ENCODE assay signal across 9 cellular contexts in the genomic region with DNA sequence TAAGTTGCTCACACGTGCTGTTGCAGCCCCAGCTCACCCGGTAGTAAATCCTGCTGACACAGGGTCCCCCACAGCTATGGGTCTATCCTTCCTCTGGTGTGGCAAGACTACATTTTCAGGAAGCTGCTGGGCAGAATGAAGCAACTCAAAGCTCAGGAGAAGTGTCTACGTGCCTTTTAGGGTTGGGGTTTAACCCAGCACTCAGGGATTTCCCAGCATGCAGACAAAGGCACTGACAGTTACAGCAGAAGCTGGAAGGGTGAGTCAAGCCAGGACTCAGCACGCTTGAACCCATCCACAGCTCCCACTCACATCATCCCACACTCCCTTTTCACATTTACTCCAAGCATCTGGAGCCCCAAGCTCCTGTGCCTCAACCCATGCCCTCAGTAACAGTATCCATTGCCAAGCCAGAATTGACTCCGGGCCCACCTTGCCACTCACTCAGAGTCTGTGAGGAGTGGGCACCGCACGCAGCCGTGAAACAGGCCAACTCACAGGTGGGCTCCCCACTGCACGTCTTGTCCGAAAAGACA. TPM values are rescaled to one million over a fixed set of nuclear protein-coding genes. Genes with fewer than 3 reads are reported as not detected.
DNase-seq lines count a peak whose midpoint lies in the region; ATAC-seq and TF ChIP-seq lines count a peak whose summit lies in the region.
"Had no signal": no experiment of that assay in that cellular context is flagged by ENCODE, and none has a peak within 500 bp of the region (broad histone marks: within the 10 kb centered on the region; RNA-seq: fewer than 3 reads in every experiment).

No MANE protein-coding gene starts in this region.

- intact Hi-C loops in activated CD8-positive, alpha-beta T cell treated with anti-CD3 and anti-CD28 coated beads for 36 hours (cut with micrococcal nuclease): loop anchor here (5.0 kb wide), 1 partner anchor 46 kb away; no protein-coding TSS in a partner anchor

- peaks cover 2% of the 10 kb centered on the region for H3K27me3 Mint-ChIP-seq in activated CD8-positive, alpha-beta memory T cell treated with anti-CD3 and anti-CD28 coated beads, Interleukin-2, amount 10 ng/mL, durations not matched to agents 7 days and 5 days
- H3K27me3 Mint-ChIP-seq in activated CD8-positive, alpha-beta T cell treated with anti-CD3 and anti-CD28 coated beads for 36 hours: no peaks in the 10 kb centered on the region
- H3K27me3 Mint-ChIP-seq in stimulated activated naive CD8-positive, alpha-beta T cell treated with anti-CD3 and anti-CD28 coated beads, Interleukin-15, amount 100 ng/mL, for 72 hours: no peaks in the 10 kb centered on the region

- H3K4me3 Mint-ChIP-seq in activated CD8-positive, alpha-beta memory T cell treated with anti-CD3 and anti-CD28 coated beads, Interleukin-2, amount 10 ng/mL, durations not matched to agents 7 days and 5 days: no peak overlapping the region
- H3K4me3 Mint-ChIP-seq in activated CD8-positive, alpha-beta T cell treated with anti-CD3 and anti-CD28 coated beads for 36 hours: peak overlapping the region; percentile 53
- H3K4me3 Mint-ChIP-seq in stimulated activated naive CD8-positive, alpha-beta T cell treated with anti-CD3 and anti-CD28 coated beads, Interleukin-15, amount 100 ng/mL, for 72 hours: peak overlapping the region; percentile 39 to 57
- H3K4me3 Mint-ChIP-seq: nephron progenitor cell had no signal

- H3K4me1 Mint-ChIP-seq in activated CD8-positive, alpha-beta memory T cell treated with anti-CD3 and anti-CD28 coated beads, Interleukin-2, amount 10 ng/mL, durations not matched to agents 7 days and 5 days: peaks cover 35% of the 10 kb centered on the region
- H3K4me1 Mint-ChIP-seq in activated CD8-positive, alpha-beta T cell treated with anti-CD3 and anti-CD28 coated beads for 36 hours (ENCODE audit: low read depth): peaks cover 58% of the 10 kb centered on the region
- peaks cover 72% of the 10 kb centered on the region for H3K4me1 Mint-ChIP-seq in stimulated activated naive CD8-positive, alpha-beta T cell treated with anti-CD3 and anti-CD28 coated beads, Interleukin-15, amount 100 ng/mL, for 72 hours

- CTCF ChIA-PET in activated CD8-positive, alpha-beta memory T cell treated with anti-CD3 and anti-CD28 coated beads, Interleukin-2, amount 10 ng/mL, durations not matched to agents 7 days and 5 days (lab: Charles Lee): interaction anchor here (0.7 to 4.0 kb wide), 9 partner anchors 12 to 111 kb away, joined by 3 to 13 read pairs (median 5); no protein-coding TSS in a partner anchor
- CTCF ChIA-PET in activated CD8-positive, alpha-beta T cell treated with anti-CD3 and anti-CD28 coated beads for 36 hours (lab: Charles Lee): interaction anchor here (0.8 to 2.4 kb wide), 6 partner anchors 11 to 56 kb away, joined by 3 to 10 read pairs (median 6); no protein-coding TSS in a partner anchor

- no peak for TF ChIP-seq CTCF in activated CD8-positive, alpha-beta T cell treated with anti-CD3 and anti-CD28 coated beads for 36 hours (IDR thresholded peaks at IDR 0.05)

- DNase-seq in activated CD8-positive, alpha-beta memory T cell treated with anti-CD3 and anti-CD28 coated beads, Interleukin-2, amount 10 ng/mL, durations not matched to agents 7 days and 5 days: no peak
- DNase-seq in activated CD8-positive, alpha-beta memory T cell treated with anti-CD3 and anti-CD28 coated beads, Interleukin-2, amount 50 U/mL, for 4 hours: no peak
- DNase-seq in activated CD8-positive, alpha-beta T cell treated with anti-CD3 and anti-CD28 coated beads for 36 hours: peak; percentile 60
- DNase-seq in inferior parietal cortex (ENCODE audit: extremely low spot score): peak; percentile 22
- DNase-seq in stimulated activated naive CD8-positive, alpha-beta T cell treated with anti-CD3 and anti-CD28 coated beads, Interleukin-15, amount 100 ng/mL, for 72 hours: peak in 1 of 2 donors; percentile 31
- no peak for DNase-seq in NCI-H446 treated with DMSO at 0.1 percent for 48 hours (lab: John Stamatoyannopoulos, UW)
- DNase-seq: nephron progenitor cell had no signal

- H3K9me3 Mint-ChIP-seq in activated CD8-positive, alpha-beta memory T cell treated with anti-CD3 and anti-CD28 coated beads, Interleukin-2, amount 10 ng/mL, durations not matched to agents 7 days and 5 days (ENCODE audit: low read depth): no peaks in the 10 kb centered on the region
- H3K9me3 Mint-ChIP-seq in activated CD8-positive, alpha-beta T cell treated with anti-CD3 and anti-CD28 coated beads for 36 hours: no peaks in the 10 kb centered on the region
- no peaks in the 10 kb centered on the region for H3K9me3 Mint-ChIP-seq in stimulated activated naive CD8-positive, alpha-beta T cell treated with anti-CD3 and anti-CD28 coated beads, Interleukin-15, amount 100 ng/mL, for 72 hours
- H3K9me3 Mint-ChIP-seq: nephron progenitor cell had no signal

- no peaks in the 10 kb centered on the region for H3K36me3 Mint-ChIP-seq in activated CD8-positive, alpha-beta memory T cell treated with anti-CD3 and anti-CD28 coated beads, Interleukin-2, amount 10 ng/mL, durations not matched to agents 7 days and 5 days
- no peaks in the 10 kb centered on the region for H3K36me3 Mint-ChIP-seq in activated CD8-positive, alpha-beta T cell treated with anti-CD3 and anti-CD28 coated beads for 36 hours (ENCODE audit: low read depth)

- peak overlapping the region; percentile 60 for H3K27ac Mint-ChIP-seq in activated CD8-positive, alpha-beta memory T cell treated with anti-CD3 and anti-CD28 coated beads, Interleukin-2, amount 10 ng/mL, durations not matched to agents 7 days and 5 days
- H3K27ac Mint-ChIP-seq in activated CD8-positive, alpha-beta T cell treated with anti-CD3 and anti-CD28 coated beads for 36 hours: peak overlapping the region; percentile 96
- peak overlapping the region; percentile 1 to 84 for H3K27ac Mint-ChIP-seq in stimulated activated naive CD8-positive, alpha-beta T cell treated with anti-CD3 and anti-CD28 coated beads, Interleukin-15, amount 100 ng/mL, for 72 hours
- H3K27ac Mint-ChIP-seq: nephron progenitor cell had no signal

- no peak for ATAC-seq in activated CD8-positive, alpha-beta memory T cell treated with anti-CD3 and anti-CD28 coated beads, Interleukin-2, amount 10 ng/mL, durations not matched to agents 7 days and 5 days
- ATAC-seq in activated CD8-positive, alpha-beta T cell treated with anti-CD3 and anti-CD28 coated beads for 36 hours: peak; percentile 53
- peak; percentile 61 for ATAC-seq in stimulated activated naive CD8-positive, alpha-beta T cell treated with anti-CD3 and anti-CD28 coated beads, Interleukin-15, amount 100 ng/mL, for 72 hours
- ATAC-seq in HG03460 (IDR thresholded peaks at IDR 0.05; ENCODE audit: unreplicated experiment) (no peak), GM19463 (IDR thresholded peaks at IDR 0.05; ENCODE audit: unreplicated experiment) (no peak)

- POLR2A ChIA-PET in activated CD8-positive, alpha-beta T cell treated with anti-CD3 and anti-CD28 coated beads for 36 hours (lab: Charles Lee): interaction anchor here (0.6 to 3.0 kb wide), 11 partner anchors 16 to 82 kb away, joined by 3 to 12 read pairs (median 3); a partner anchor contains a TSS

RNA-seq across cellular contexts. Expression of a gene that starts 59.7 kb away (rescaled TPM):
- total RNA-seq in activated CD8-positive, alpha-beta memory T cell treated with anti-CD3 and anti-CD28 coated beads, Interleukin-2, amount 10 ng/mL, durations not matched to agents 7 days and 5 days: 10 to 100 TPM; 53.6 to 85.6 TPM
- total RNA-seq in activated CD8-positive, alpha-beta T cell treated with anti-CD3 and anti-CD28 coated beads for 36 hours: 10 to 100 TPM; 57.4 to 60.6 TPM

Comparison
In these comparisons a context has a peak if more than half of its experiments do, and no peak if none do; other contexts are left out.
1. ATAC-seq: peak in activated CD8-positive, alpha-beta T cell treated with anti-CD3 and anti-CD28 coated beads for 36 hours (single experiment) and stimulated activated naive CD8-positive, alpha-beta T cell treated with anti-CD3 and anti-CD28 coated beads, Interleukin-15, amount 100 ng/mL, for 72 hours (single experiment); none in activated CD8-positive, alpha-beta memory T cell treated with anti-CD3 and anti-CD28 coated beads, Interleukin-2, amount 10 ng/mL, durations not matched to agents 7 days and 5 days (single experiment), HG03460 (single experiment) and GM19463 (single experiment).
2. DNase-seq: peak in activated CD8-positive, alpha-beta T cell treated with anti-CD3 and anti-CD28 coated beads for 36 hours (single experiment) and inferior parietal cortex (single experiment); none in activated CD8-positive, alpha-beta memory T cell treated with anti-CD3 and anti-CD28 coated beads, Interleukin-2, amount 10 ng/mL, durations not matched to agents 7 days and 5 days (single experiment), activated CD8-positive, alpha-beta memory T cell treated with anti-CD3 and anti-CD28 coated beads, Interleukin-2, amount 50 U/mL, for 4 hours (single experiment) and NCI-H446 treated with DMSO at 0.1 percent for 48 hours (single experiment).
3. H3K27ac Mint-ChIP-seq: peak in every context shown above with its lines; median percentile 96 in activated CD8-positive, alpha-beta T cell treated with anti-CD3 and anti-CD28 coated beads for 36 hours; 60 in activated CD8-positive, alpha-beta memory T cell treated with anti-CD3 and anti-CD28 coated beads, Interleukin-2, amount 10 ng/mL, durations not matched to agents 7 days and 5 days; 42 in stimulated activated naive CD8-positive, alpha-beta T cell treated with anti-CD3 and anti-CD28 coated beads, Interleukin-15, amount 100 ng/mL, for 72 hours.